In the genomic region with DNA sequence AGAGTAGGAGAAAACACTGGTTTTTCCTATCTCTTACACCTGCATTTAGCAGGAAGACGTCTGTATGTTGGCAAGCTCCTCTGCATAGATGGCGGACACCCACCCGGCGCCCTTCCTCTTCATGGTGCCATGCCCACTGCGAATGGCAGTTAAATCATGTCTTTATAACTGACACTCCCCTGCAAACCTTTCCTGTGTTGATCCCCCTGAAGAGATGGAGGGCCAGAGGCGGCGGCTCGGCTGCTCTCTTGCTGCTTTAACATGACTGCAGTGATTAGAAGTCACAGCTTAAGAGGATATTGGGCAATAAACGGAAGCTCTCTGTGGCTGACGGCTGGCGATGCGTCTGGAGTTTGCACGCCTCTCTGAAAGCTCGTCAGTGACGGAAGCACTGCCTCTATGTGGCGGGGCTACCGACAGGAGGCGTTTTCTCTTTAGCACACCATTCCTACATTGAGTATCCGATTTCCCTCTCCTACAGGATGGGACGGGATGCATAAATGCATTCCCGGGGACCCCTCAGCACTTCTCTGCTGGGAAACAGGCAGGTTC, we compare ENCODE assay signal across 8 cellular contexts. TPM values are rescaled to one million over a fixed set of nuclear protein-coding genes. Genes with fewer than 3 reads are reported as not detected.
DNase-seq lines count a peak whose midpoint lies in the region; ATAC-seq, FAIRE-seq and TF ChIP-seq lines count a peak whose summit lies in the region.

No MANE protein-coding gene starts in this region.

- CTCF ChIA-PET in activated CD4-positive, alpha-beta T cell treated with anti-CD3 and anti-CD28 coated beads for 36 hours (lab: Charles Lee), result interaction anchor here (0.6 to 2.3 kb wide), 15 partner anchors 13 to 340 kb away, joined by 3 to 10 read pairs (median 4); no protein-coding TSS in a partner anchor

- WGBS in pancreas, 2 donors, result 79% methylated on average over 21 of the region's 21 CpGs

- FAIRE-seq in pancreas (lab: Jason Lieb, UNC), result no peak

- intact Hi-C loops in activated CD4-positive, alpha-beta T cell treated with anti-CD3 and anti-CD28 coated beads for 36 hours (cut with DNase I, micrococcal nuclease), result loop anchor here in 1 of 2 experiments (1.0 kb wide), 1 partner anchor 14 kb away; no protein-coding TSS in a partner anchor
- intact Hi-C loops in pancreas (cut with DNase I) (no loop called here), vagina (cut with DNase I) (no loop called here)

- H3K27me3 Mint-ChIP-seq in activated CD4-positive, alpha-beta T cell treated with anti-CD3 and anti-CD28 coated beads for 36 hours, result no peaks in the 10 kb centered on the region

- peak; percentile 82 for ATAC-seq in HG03342 (IDR thresholded peaks at IDR 0.05; ENCODE audit: unreplicated experiment)
- ATAC-seq in activated CD4-positive, alpha-beta T cell treated with anti-CD3 and anti-CD28 coated beads for 36 hours, result peak; percentile 98
- ATAC-seq in pancreas, result peak in 3 of 4 donors; percentile 47 to 74 (median 73)
- no peak for ATAC-seq in GM21447 (IDR thresholded peaks at IDR 0.05; ENCODE audit: unreplicated experiment)

- peak; percentile 54 for DNase-seq in GDM1 (lab: John Stamatoyannopoulos, UW)
- DNase-seq in activated CD4-positive, alpha-beta T cell treated with anti-CD3 and anti-CD28 coated beads for 36 hours, result peak; percentile 82
- DNase-seq in effector memory CD4-positive, alpha-beta T cell, result peak; percentile 12 to 33 (median 29)
- no peak for DNase-seq in pancreas
- DNase-seq in vagina (ENCODE audit: extremely low spot score in 2 of 2), result no peak
- DNase-seq in NCI-H2171 treated with DMSO at 0.1 percent for 48 hours (lab: John Stamatoyannopoulos, UW), result no peak

- H3K4me1 Mint-ChIP-seq in activated CD4-positive, alpha-beta T cell treated with anti-CD3 and anti-CD28 coated beads for 36 hours, result peaks cover 9% of the 10 kb centered on the region

- no peaks in the 10 kb centered on the region for H3K36me3 ChIP-seq in effector memory CD4-positive, alpha-beta T cell (ENCODE audit: control insufficient read depth, insufficient read depth, low read length)
- no peaks in the 10 kb centered on the region for H3K36me3 ChIP-seq in pancreas
- no peaks in the 10 kb centered on the region for H3K36me3 ChIP-seq in vagina

- no peak for TF ChIP-seq POLR2A in vagina (IDR thresholded peaks at IDR 0.05)

- peak overlapping the region; percentile 64 for H3K27ac Mint-ChIP-seq in activated CD4-positive, alpha-beta T cell treated with anti-CD3 and anti-CD28 coated beads for 36 hours

- H3K4me1 ChIP-seq in effector memory CD4-positive, alpha-beta T cell (ENCODE audit: control insufficient read depth, insufficient read depth, low read length, poor library complexity, severe bottlenecking), result peaks cover 11% of the 10 kb centered on the region
- no peaks in the 10 kb centered on the region for H3K4me1 ChIP-seq in pancreas
- no peaks in the 10 kb centered on the region for H3K4me1 ChIP-seq in vagina

- H3K9me3 Mint-ChIP-seq in activated CD4-positive, alpha-beta T cell treated with anti-CD3 and anti-CD28 coated beads for 36 hours (ENCODE audit: low read depth), result no peaks in the 10 kb centered on the region

- H3K27ac ChIP-seq in effector memory CD4-positive, alpha-beta T cell (ENCODE audit: insufficient read depth, low read length, poor library complexity, severe bottlenecking), result no peak overlapping the region
- H3K27ac ChIP-seq in pancreas (no peak overlapping the region), vagina (no peak overlapping the region)

- H3K27me3 ChIP-seq in effector memory CD4-positive, alpha-beta T cell (replicated peaks; ENCODE audit: control insufficient read depth, insufficient read depth, low read length, poor library complexity, severe bottlenecking), result no peaks in the 10 kb centered on the region
- H3K27me3 ChIP-seq in pancreas, result no peaks in the 10 kb centered on the region
- H3K27me3 ChIP-seq in vagina, result no peaks in the 10 kb centered on the region

- no peaks in the 10 kb centered on the region for H3K36me3 Mint-ChIP-seq in activated CD4-positive, alpha-beta T cell treated with anti-CD3 and anti-CD28 coated beads for 36 hours (ENCODE audit: low read depth)

- H3K9me3 ChIP-seq in effector memory CD4-positive, alpha-beta T cell (ENCODE audit: control insufficient read depth, low read length), result no peaks in the 10 kb centered on the region
- H3K9me3 ChIP-seq in pancreas, result no peaks in the 10 kb centered on the region
- no peaks in the 10 kb centered on the region for H3K9me3 ChIP-seq in vagina

- peak overlapping the region; percentile 61 for H3K4me3 Mint-ChIP-seq in activated CD4-positive, alpha-beta T cell treated with anti-CD3 and anti-CD28 coated beads for 36 hours

- TF ChIP-seq CTCF in pancreas (IDR thresholded peaks at IDR 0.05) (no peak), vagina (IDR thresholded peaks at IDR 0.05) (peak in 1 of 3 experiments; percentile 14)

- POLR2A ChIA-PET in activated CD4-positive, alpha-beta T cell treated with anti-CD3 and anti-CD28 coated beads for 36 hours (lab: Charles Lee), result interaction anchor here (0.7 kb wide), 1 partner anchor 170 kb away, joined by 3 read pairs; no protein-coding TSS in a partner anchor

- H3K4me3 ChIP-seq in effector memory CD4-positive, alpha-beta T cell (ENCODE audit: insufficient read depth, low read depth, low read length, poor library complexity, severe bottlenecking), result peak overlapping the region; percentile 37
- H3K4me3 ChIP-seq in pancreas, result no peak overlapping the region
- H3K4me3 ChIP-seq in vagina, result no peak overlapping the region

RNA-seq across cellular contexts. Expression of a gene that starts 25.5 kb away (rescaled TPM):
- total RNA-seq in activated CD4-positive, alpha-beta T cell treated with anti-CD3 and anti-CD28 coated beads for 36 hours, result 100 to 1,000 TPM; 167 to 185 TPM
- total RNA-seq in pancreas (10 to 100 TPM; 16.7 to 25.4 (median 22.5) TPM), vagina (30.7 TPM)
- polyA plus RNA-seq in pancreas, result 10 to 100 TPM; 27.2 to 37.2 TPM

RNA-seq across cellular contexts. Expression of a gene that starts 43.3 kb away (rescaled TPM):
- 10 to 100 TPM; 14.5 to 20.8 TPM for total RNA-seq in activated CD4-positive, alpha-beta T cell treated with anti-CD3 and anti-CD28 coated beads for 36 hours
- 10 to 100 TPM; 26.6 to 50.4 (median 36.1) TPM for total RNA-seq in pancreas
- polyA plus RNA-seq in pancreas, result 10 to 100 TPM; 50.3 to 72.7 TPM
- 47.6 TPM for total RNA-seq in vagina

Comparison
In these comparisons a context has a peak if more than half of its experiments do, and no peak if none do; other contexts are left out.
1. DNase-seq: peak in GDM1 (single experiment), activated CD4-positive, alpha-beta T cell treated with anti-CD3 and anti-CD28 coated beads for 36 hours (single experiment) and effector memory CD4-positive, alpha-beta T cell (3 of 3); none in pancreas (0 of 6), vagina (0 of 2) and NCI-H2171 treated with DMSO at 0.1 percent for 48 hours (single experiment).